27 cellular contexts compared by ENCODE assay signal in the genomic region with DNA sequence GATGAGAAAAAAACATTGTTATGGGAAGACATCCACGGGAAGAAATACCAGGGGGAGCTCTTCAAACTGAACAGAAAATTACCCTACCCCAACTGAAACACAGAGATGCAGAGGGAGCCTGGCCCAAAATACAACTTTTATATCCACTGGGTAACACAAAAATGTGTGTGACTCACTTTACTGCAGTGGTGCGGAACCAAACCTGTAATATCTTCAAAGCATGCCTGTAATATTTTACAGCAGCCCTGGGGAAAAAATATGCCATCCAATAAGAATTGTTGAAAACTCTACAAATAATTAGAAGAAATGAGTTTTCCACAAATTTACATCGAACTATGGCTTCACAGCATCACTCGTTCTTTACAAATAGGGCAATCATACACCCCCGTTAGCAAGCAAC. TPM values are rescaled to one million over a fixed set of nuclear protein-coding genes. Genes with fewer than 3 reads are reported as not detected.
"Had no signal": no experiment of that assay in that cellular context is flagged by ENCODE, and none has a peak within 500 bp of the region (broad histone marks: within the 10 kb centered on the region; RNA-seq: fewer than 3 reads in every experiment).

No MANE protein-coding gene starts in this region.

- H3K36me3 ChIP-seq: colonic mucosa, esophagus squamous epithelium, neural progenitor cell, pancreas, right lobe of liver, suprapubic skin, transverse colon, upper lobe of right lung, uterus had no signal

- H3K4me1 ChIP-seq: colonic mucosa, neural progenitor cell, pancreas, right lobe of liver, suprapubic skin, upper lobe of right lung, uterus had no signal

- H3K27ac ChIP-seq: colonic mucosa, esophagus squamous epithelium, neural progenitor cell, pancreas, right lobe of liver, suprapubic skin, transverse colon, upper lobe of right lung, uterus had no signal

- H3K27me3 ChIP-seq: colonic mucosa, neural progenitor cell, pancreas, right lobe of liver, uterus had no signal

- H3K4me1 Mint-ChIP-seq: memory B cell had no signal

- H3K27me3 Mint-ChIP-seq: natural killer cell treated with Interleukin-12 subunit alpha and Interleukin-12 subunit beta and Interleukin-15 and Interleukin-18, amount 100 ng/mL, for 72 hours; stimulated activated naive CD8-positive, alpha-beta T cell treated with anti-CD3 and anti-CD28 coated beads, Interleukin-15, amount 100 ng/mL, for 72 hours had no signal

- H3K27ac Mint-ChIP-seq: dendritic cell treated with granulocyte-macrophage colony-stimulating factor and Interleukin-4, amounts not matched to agents 40 ng/mL and 50 ng/mL, for 4 days; endodermal cell; memory B cell; neural progenitor cell had no signal

- H3K4me3 ChIP-seq: colonic mucosa, esophagus squamous epithelium, lung, neural progenitor cell, pancreas, right lobe of liver, suprapubic skin, transverse colon, upper lobe of right lung, uterus had no signal

- ATAC-seq: left lobe of liver; natural killer cell treated with Interleukin-12 subunit alpha and Interleukin-12 subunit beta and Interleukin-15 and Interleukin-18, amount 100 ng/mL, for 72 hours; pancreas; right lobe of liver; stimulated activated naive CD8-positive, alpha-beta T cell treated with anti-CD3 and anti-CD28 coated beads, Interleukin-15, amount 100 ng/mL, for 72 hours; upper lobe of right lung had no signal

- H3K9me3 ChIP-seq: colonic mucosa, esophagus squamous epithelium, pancreas, right lobe of liver, suprapubic skin, transverse colon, upper lobe of right lung, uterus had no signal

- FAIRE-seq: keratinocyte, pancreas, small intestine had no signal

- H3K4me3 Mint-ChIP-seq: dendritic cell treated with granulocyte-macrophage colony-stimulating factor and Interleukin-4, amounts not matched to agents 40 ng/mL and 50 ng/mL, for 4 days; endodermal cell; memory B cell; neural progenitor cell; stimulated activated naive CD8-positive, alpha-beta T cell treated with anti-CD3 and anti-CD28 coated beads, Interleukin-15, amount 100 ng/mL, for 72 hours had no signal

- H3K9me3 Mint-ChIP-seq: dendritic cell treated with granulocyte-macrophage colony-stimulating factor and Interleukin-4, amounts not matched to agents 40 ng/mL and 50 ng/mL, for 4 days; endodermal cell; memory B cell; natural killer cell treated with Interleukin-12 subunit alpha and Interleukin-12 subunit beta and Interleukin-15 and Interleukin-18, amount 100 ng/mL, for 72 hours; neural progenitor cell; stimulated activated naive CD8-positive, alpha-beta T cell treated with anti-CD3 and anti-CD28 coated beads, Interleukin-15, amount 100 ng/mL, for 72 hours had no signal

- H3K36me3 Mint-ChIP-seq: memory B cell; natural killer cell treated with Interleukin-12 subunit alpha and Interleukin-12 subunit beta and Interleukin-15 and Interleukin-18, amount 100 ng/mL, for 72 hours; neural progenitor cell had no signal

- DNase-seq: colonic mucosa; effector CD8-positive, alpha-beta T cell; endodermal cell; esophagus squamous epithelium; foreskin melanocyte; head of caudate nucleus; pancreas; right lobe of liver; small intestine; stimulated activated CD4-positive, alpha-beta T cell treated with anti-CD3 and anti-CD28 coated beads, Interleukin-15, amount 100 ng/mL, for 24 hours; stimulated activated CD4-positive, alpha-beta T cell treated with anti-CD3 and anti-CD28 coated beads, Interleukin-4, amount 100 ng/mL, for 1 hour; stimulated activated CD8-positive, alpha-beta memory T cell treated with anti-CD3 and anti-CD28 coated beads, Interleukin-4, amount 100 ng/mL, for 48 hours; stimulated activated naive CD4-positive, alpha-beta T cell; stimulated activated naive CD8-positive, alpha-beta T cell treated with anti-CD3 and anti-CD28 coated beads, Interleukin-15, amount 100 ng/mL, for 72 hours; transverse colon; upper lobe of right lung; uterus had no signal

RNA-seq across cellular contexts. Expression of a gene that starts 49.8 kb away (rescaled TPM):
- total RNA-seq: epithelial cell of proximal tubule; mononuclear cell; natural killer cell treated with Interleukin-12 subunit alpha and Interleukin-12 subunit beta and Interleukin-15 and Interleukin-18, amount 100 ng/mL, for 72 hours had no signal
